Comparison of ENCODE assay signal across 25 cellular contexts in the genomic region with DNA sequence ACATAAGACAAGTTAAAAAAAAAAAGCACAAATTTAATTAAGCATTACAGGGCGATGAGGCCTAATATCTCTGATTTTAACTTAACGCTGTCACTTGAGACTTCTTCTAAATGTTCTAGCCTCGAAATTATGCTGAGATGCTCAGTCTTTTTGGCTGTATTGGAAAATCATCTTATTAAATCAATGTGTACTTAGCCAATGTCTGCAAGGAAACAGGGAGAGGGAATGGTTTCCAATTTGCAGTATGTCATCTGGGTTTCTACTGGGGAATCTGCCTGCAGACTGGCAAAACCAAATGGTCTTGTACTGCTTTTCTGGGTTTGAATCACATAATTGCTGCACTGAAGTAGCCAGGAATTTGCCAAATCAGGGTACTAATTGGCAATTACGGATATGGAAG. TPM values are rescaled to one million over a fixed set of nuclear protein-coding genes. Genes with fewer than 3 reads are reported as not detected.
"Had no signal": no experiment of that assay in that cellular context is flagged by ENCODE, and none has a peak within 500 bp of the region (broad histone marks: within the 10 kb centered on the region; RNA-seq: fewer than 3 reads in every experiment).

No MANE protein-coding gene starts in this region.

- H3K27ac ChIP-seq: HL-60, KMS-11, SJSA1, SK-N-MC had no signal

- H3K36me3 ChIP-seq: SJSA1 had no signal

- H3K4me3 Mint-ChIP-seq: IgD-negative memory B cell had no signal

- H3K36me3 Mint-ChIP-seq: IgD-negative memory B cell had no signal

- H3K4me3 ChIP-seq: K562, SJSA1, SK-N-MC had no signal

- DNase-seq: Kasumi-1, MV-4-11, NCI-H1048, NCI-H1105, NCI-H1417, NCI-H1436 treated with DMSO at 0.1 percent for 48 hours, NCI-H1694 treated with DMSO at 0.1 percent for 48 hours, NCI-H1930, NCI-H2081, NCI-H2171, NCI-H226, NCI-H446, NCI-H510A, NCI-H524 treated with DMSO at 0.1 percent for 48 hours, NCI-H69, NCI-H774, Right ventricle myocardium superior, RPMI8226, SIG-M5 had no signal

- ATAC-seq: K562 had no signal

- H3K27me3 ChIP-seq: SJSA1 had no signal

- H3K27ac Mint-ChIP-seq: IgD-negative memory B cell had no signal

- H3K9me3 ChIP-seq: SJSA1 had no signal

- H3K4me1 ChIP-seq: SJSA1 had no signal

RNA-seq across cellular contexts. Expression of gene KANK4, which starts 44.1 kb away (rescaled TPM):
- total RNA-seq: K562, SJSA1 had no signal
- polyA plus RNA-seq: IgD-negative memory B cell, K562 had no signal
